In genomic region chr1:55081188-55081904, GRCh38 we compare ENCODE assay signal across 13 cellular contexts. TPM values are rescaled to one million over a fixed set of nuclear protein-coding genes. Genes with fewer than 3 reads are reported as not detected.
DNase-seq lines count a peak whose midpoint lies in the region; ATAC-seq and TF ChIP-seq lines count a peak whose summit lies in the region.
"Had no signal": no experiment of that assay in that cellular context is flagged by ENCODE, and none has a peak within 500 bp of the region (broad histone marks: within the 10 kb centered on the region; RNA-seq: fewer than 3 reads in every experiment).

No MANE protein-coding gene starts in this region.

- H3K9me3 ChIP-seq in body of pancreas (no peaks in the 10 kb centered on the region), lower lobe of right lung (no peaks in the 10 kb centered on the region)
- H3K9me3 ChIP-seq: transverse colon had no signal

- H3K4me1 ChIP-seq in ACC112 (ENCODE audit: control insufficient read depth, insufficient read depth, low read length, unreplicated experiment) (peaks cover 15% of the 10 kb centered on the region), body of pancreas (peaks cover 11% of the 10 kb centered on the region), lower lobe of right lung (no peaks in the 10 kb centered on the region)
- H3K4me1 ChIP-seq: parathyroid adenoma, transverse colon had no signal

- no peaks in the 10 kb centered on the region for H3K27me3 Mint-ChIP-seq in glutamatergic neuron (ENCODE audit: unreplicated experiment)
- H3K27me3 Mint-ChIP-seq in stimulated activated naive B cell treated with anti-CD40 and anti-IgM and Interleukin-4, amounts not matched to agents 10 μg/mL and 1 μg/mL and 100 μg/mL, for 72 hours: no peaks in the 10 kb centered on the region

- no peaks in the 10 kb centered on the region for H3K36me3 Mint-ChIP-seq in glutamatergic neuron (ENCODE audit: unreplicated experiment)
- H3K36me3 Mint-ChIP-seq in stimulated activated naive B cell treated with anti-CD40 and anti-IgM and Interleukin-4, amounts not matched to agents 10 μg/mL and 1 μg/mL and 100 μg/mL, for 72 hours: peaks cover 43 to 66% of the 10 kb centered on the region in 2 donors

- no peak overlapping the region for H2AFZ ChIP-seq in ACC112 (ENCODE audit: low read length, unreplicated experiment)
- H2AFZ ChIP-seq: parathyroid adenoma had no signal

- TF ChIP-seq POLR2A in body of pancreas (IDR thresholded peaks at IDR 0.05): no peak

- H3K27me3 ChIP-seq in ACC112 (ENCODE audit: insufficient read depth, low read length) (no peaks in the 10 kb centered on the region), body of pancreas (no peaks in the 10 kb centered on the region), lower lobe of right lung (ENCODE audit: low read depth) (no peaks in the 10 kb centered on the region)
- H3K27me3 ChIP-seq: transverse colon had no signal

- no peaks in the 10 kb centered on the region for H3K9me3 Mint-ChIP-seq in glutamatergic neuron (ENCODE audit: unreplicated experiment)
- no peaks in the 10 kb centered on the region for H3K9me3 Mint-ChIP-seq in stimulated activated naive B cell treated with anti-CD40 and anti-IgM and Interleukin-4, amounts not matched to agents 10 μg/mL and 1 μg/mL and 100 μg/mL, for 72 hours
- H3K9me3 Mint-ChIP-seq: activated T-cell treated with anti-CD3 and anti-CD28 coated beads, Interleukin-2, amount 50 U/mL, for 4 hours; CD14-positive monocyte had no signal

- no peak overlapping the region for H3K27ac Mint-ChIP-seq in glutamatergic neuron (ENCODE audit: unreplicated experiment)
- H3K27ac Mint-ChIP-seq in stimulated activated naive B cell treated with anti-CD40 and anti-IgM and Interleukin-4, amounts not matched to agents 10 μg/mL and 1 μg/mL and 100 μg/mL, for 72 hours: no peak overlapping the region
- H3K27ac Mint-ChIP-seq: CD14-positive monocyte had no signal

- peak; percentile 60 for DNase-seq in HT1080 (ENCODE audit: low read depth)
- no peak for DNase-seq in body of pancreas
- peak; percentile 35 for DNase-seq in iPS DF 19.7 (ENCODE audit: low read depth, low spot score)
- no peak for DNase-seq in glutamatergic neuron
- no peak for DNase-seq in UCSD-AML1 (lab: John Stamatoyannopoulos, UW; ENCODE audit: unreplicated experiment)
- no peak for DNase-seq in stimulated activated naive B cell treated with anti-CD40 and anti-IgM and Interleukin-4, amounts not matched to agents 10 μg/mL and 1 μg/mL and 100 μg/mL, for 72 hours
- no peak for DNase-seq in lower lobe of right lung
- DNase-seq: activated T-cell treated with anti-CD3 and anti-CD28 coated beads, Interleukin-2, amount 50 U/mL, for 4 hours; NCI-H1694 treated with DMSO at 0.1 percent for 48 hours; transverse colon had no signal

- H3K4me3 ChIP-seq in ACC112 (ENCODE audit: low read depth, low read length) (no peak overlapping the region), body of pancreas (no peak overlapping the region), lower lobe of right lung (no peak overlapping the region)
- H3K4me3 ChIP-seq: transverse colon had no signal

- WGBS in body of pancreas, 2 donors: 59 to 64% methylated on average over 9 of the region's 9 CpGs

- ATAC-seq in body of pancreas (peak; percentile 50), lower lobe of right lung (no peak)
- ATAC-seq in stimulated activated naive B cell treated with anti-CD40 and anti-IgM and Interleukin-4, amounts not matched to agents 10 μg/mL and 1 μg/mL and 100 μg/mL, for 72 hours (replicated peaks): no peak
- ATAC-seq: activated T-cell treated with anti-CD3 and anti-CD28 coated beads, Interleukin-2, amount 50 U/mL, for 4 hours had no signal

- H3K36me3 ChIP-seq in ACC112 (ENCODE audit: insufficient read depth, low read length): peaks cover 17% of the 10 kb centered on the region
- peaks cover 0 to 29% of the 10 kb centered on the region in 2 donors for H3K36me3 ChIP-seq in body of pancreas (replicated peaks in 1 of 2; ENCODE audit: insufficient read depth in 1 of 2, low read depth in 2 of 2)
- peaks cover 100% of the 10 kb centered on the region for H3K36me3 ChIP-seq in lower lobe of right lung

- H3K4me3 Mint-ChIP-seq in glutamatergic neuron (ENCODE audit: unreplicated experiment): no peak overlapping the region
- no peak overlapping the region for H3K4me3 Mint-ChIP-seq in stimulated activated naive B cell treated with anti-CD40 and anti-IgM and Interleukin-4, amounts not matched to agents 10 μg/mL and 1 μg/mL and 100 μg/mL, for 72 hours
- H3K4me3 Mint-ChIP-seq: activated T-cell treated with anti-CD3 and anti-CD28 coated beads, Interleukin-2, amount 50 U/mL, for 4 hours; CD14-positive monocyte had no signal

- H3K27ac ChIP-seq in ACC112 (ENCODE audit: low read depth, low read length) (peak overlapping the region; percentile 30; the same call in 1 of the 2 replicates), body of pancreas (peak overlapping the region in 2 of 4 donors; percentile 36 to 39), lower lobe of right lung (no peak overlapping the region)
- H3K27ac ChIP-seq: parathyroid adenoma, transverse colon had no signal

- TF ChIP-seq CTCF in body of pancreas (IDR thresholded peaks at IDR 0.05) (no peak), glutamatergic neuron (IDR thresholded peaks at IDR 0.05; ENCODE audit: partially characterized antibody, unreplicated experiment) (no peak), lower lobe of right lung (IDR thresholded peaks at IDR 0.05) (no peak)

- intact Hi-C loops in body of pancreas (cut with DNase I) (no loop called here), lower lobe of right lung (cut with DNase I) (no loop called here)

- H3K4me1 Mint-ChIP-seq in glutamatergic neuron (ENCODE audit: low read depth, unreplicated experiment): no peaks in the 10 kb centered on the region
- no peaks in the 10 kb centered on the region for H3K4me1 Mint-ChIP-seq in stimulated activated naive B cell treated with anti-CD40 and anti-IgM and Interleukin-4, amounts not matched to agents 10 μg/mL and 1 μg/mL and 100 μg/mL, for 72 hours
- H3K4me1 Mint-ChIP-seq: CD14-positive monocyte had no signal

- H3K79me2 ChIP-seq in ACC112 (ENCODE audit: control insufficient read depth, insufficient read depth, low read length, unreplicated experiment): no peaks in the 10 kb centered on the region
- H3K79me2 ChIP-seq: parathyroid adenoma had no signal

RNA-seq across cellular contexts. Expression of gene PCSK9, which starts 42.0 kb away (rescaled TPM):
- total RNA-seq in HT1080 (2014; rRNA removed; shearing (Covaris generic)): 0.03 and 0.05 TPM in 2 replicates
- 0.02 TPM in 1 of 2 replicates, not detected in the other for polyA plus RNA-seq in HT1080 (2015; cell fraction: cytosol; rRNA removed)
- not detected in 2 replicates for polyA plus RNA-seq in HT1080 (2015; cell fraction: nucleus; rRNA removed)
- 10 to 100 TPM in 1 of 2 donors, 1 to 10 TPM in 1; 6.0 to 13.8 TPM for total RNA-seq in body of pancreas
- 2.1 TPM for total RNA-seq in glutamatergic neuron (ENCODE audit: unreplicated experiment)
- total RNA-seq in lower lobe of right lung: 25.7 TPM
- polyA plus RNA-seq: CD14-positive monocyte had no signal

Comparison
In these comparisons a context has a peak if more than half of its experiments do, and no peak if none do; other contexts are left out.
1. DNase-seq: peak in HT1080 (single experiment) and iPS DF 19.7 (single experiment); none in body of pancreas (0 of 4), glutamatergic neuron (single experiment), UCSD-AML1 (single experiment), stimulated activated naive B cell treated with anti-CD40 and anti-IgM and Interleukin-4, amounts not matched to agents 10 μg/mL and 1 μg/mL and 100 μg/mL, for 72 hours (single experiment) and lower lobe of right lung (single experiment).